8 cellular contexts compared by ENCODE assay signal in genomic region chr14:34546275-34547135, GRCh38. TPM values are rescaled to one million over a fixed set of nuclear protein-coding genes. Genes with fewer than 3 reads are reported as not detected.
DNase-seq lines count a peak whose midpoint lies in the region; ATAC-seq, FAIRE-seq and TF ChIP-seq lines count a peak whose summit lies in the region.
"Not testable (repeated sequence)": the region's sequence is repeated elsewhere in the genome, so short reads cannot be mapped to it uniquely, and the experiment has no call there.

No MANE protein-coding gene starts in this region.

- H3K4me3 ChIP-seq in GM23338; keratinocyte (ENCODE audit: control insufficient read depth in 2 of 3, extremely low read depth in 1 of 3, insufficient read depth in 2 of 3, low read depth in 1 of 3, low read length in 3 of 3); thoracic aorta: not testable (repeated sequence)

- DNase-seq in GM23338 (ENCODE audit: low spot score); activated naive CD4-positive, alpha-beta T cell treated with anti-CD3 and anti-CD28 coated beads, Interleukin-2, amount 50 U/mL, for 72 hours (ENCODE audit: low spot score in 2 of 2); keratinocyte (ENCODE audit: low read depth, low spot score); thoracic aorta (ENCODE audit: low spot score): not testable (repeated sequence)

- not testable (repeated sequence) for H3K27me3 Mint-ChIP-seq in GM23338 (ENCODE audit: insufficient read depth, low read depth, poor library complexity)

- not testable (repeated sequence) for H3K4me1 ChIP-seq in GM23338 (ENCODE audit: insufficient read depth); keratinocyte (ENCODE audit: control insufficient read depth, extremely low read depth, insufficient read depth, low read length); thoracic aorta (ENCODE audit: control insufficient read depth in 1 of 2, low read depth in 2 of 2)

- dilution Hi-C loops in keratinocyte (cut with MboI; ENCODE audit: extremely low pct_ligation_motif_present, low sequenced_read_pairs): not testable (repeated sequence)

- not testable (repeated sequence) for H3K27ac Mint-ChIP-seq in GM23338; activated naive CD4-positive, alpha-beta T cell treated with anti-CD3 and anti-CD28 coated beads, Interleukin-2, amount 50 U/mL, for 72 hours

- H3K27ac ChIP-seq in GM23338 (ENCODE audit: low read depth); keratinocyte (ENCODE audit: control insufficient read depth, insufficient read depth, low read length); thoracic aorta: not testable (repeated sequence)

- H3K4me1 Mint-ChIP-seq in GM23338: not testable (repeated sequence)

- H3K79me2 ChIP-seq in GM23338 (replicated peaks; ENCODE audit: insufficient read depth); keratinocyte (ENCODE audit: control insufficient read depth, insufficient read depth, low read length): not testable (repeated sequence)

- TF ChIP-seq CTCF in GM23338 (conservative IDR thresholded peaks at IDR 0.05; ENCODE audit: low read depth in 2 of 2); keratinocyte (optimal IDR thresholded peaks at IDR 0.05 in 1 of 3, IDR thresholded peaks at IDR 0.05 in 1 of 3, conservative IDR thresholded peaks at IDR 0.05 in 1 of 3; ENCODE audit: extremely low read depth in 1 of 3, insufficient read depth in 2 of 3, low read length in 3 of 3); thoracic aorta (IDR thresholded peaks at IDR 0.05): not testable (repeated sequence)

- not testable (repeated sequence) for H3K9me3 Mint-ChIP-seq in GM23338; activated naive CD4-positive, alpha-beta T cell treated with anti-CD3 and anti-CD28 coated beads, Interleukin-2, amount 50 U/mL, for 72 hours

- H3K9ac ChIP-seq in keratinocyte (ENCODE audit: control insufficient read depth, extremely low read depth, insufficient read depth, low read length): not testable (repeated sequence)

- H3K36me3 Mint-ChIP-seq in GM23338 (ENCODE audit: low read depth); activated naive CD4-positive, alpha-beta T cell treated with anti-CD3 and anti-CD28 coated beads, Interleukin-2, amount 50 U/mL, for 72 hours: not testable (repeated sequence)

- H3F3A ChIP-seq in GM23338 (replicated peaks; ENCODE audit: low read depth): not testable (repeated sequence)

- H3K4me2 ChIP-seq in GM23338; keratinocyte (ENCODE audit: control insufficient read depth, extremely low read depth, insufficient read depth, low read depth, low read length): not testable (repeated sequence)

- H3K9me1 ChIP-seq in keratinocyte (ENCODE audit: control insufficient read depth, extremely low read depth, insufficient read depth, low read length): not testable (repeated sequence)

- not testable (repeated sequence) for H4K20me1 ChIP-seq in GM23338 (replicated peaks; ENCODE audit: insufficient read depth); keratinocyte (ENCODE audit: control insufficient read depth, extremely low read depth, insufficient read depth, low read length)

- H3K4me3 Mint-ChIP-seq in GM23338: not testable (repeated sequence)

- not testable (repeated sequence) for H2AFZ ChIP-seq in GM23338; keratinocyte (ENCODE audit: control insufficient read depth, low read length)

- not testable (repeated sequence) for H3K9me2 ChIP-seq in GM23338 (ENCODE audit: insufficient read depth)

- ATAC-seq in GM18502 (IDR thresholded peaks at IDR 0.05; ENCODE audit: poor library complexity, unreplicated experiment) (peak; percentile 78), GM19395 (IDR thresholded peaks at IDR 0.05; ENCODE audit: unreplicated experiment) (peak; percentile 82), GM23338 (peak; percentile 80), HG03060 (IDR thresholded peaks at IDR 0.05; ENCODE audit: low read depth, unreplicated experiment) (peak; percentile 76), HG03565 (IDR thresholded peaks at IDR 0.05; ENCODE audit: unreplicated experiment) (peak; percentile 75), thoracic aorta (ENCODE audit: insufficient number of reproducible peaks, low FRiP score, low read depth) (peak; percentile 86)
- ATAC-seq in activated naive CD4-positive, alpha-beta T cell treated with anti-CD3 and anti-CD28 coated beads, Interleukin-2, amount 50 U/mL, for 72 hours: peak; percentile 76 to 79

- not testable (repeated sequence) for H3K36me3 ChIP-seq in GM23338 (ENCODE audit: insufficient read depth); keratinocyte (ENCODE audit: control insufficient read depth in 2 of 2, extremely low read depth in 1 of 2, insufficient read depth in 2 of 2, low read length in 2 of 2); thoracic aorta

- H3K27me3 ChIP-seq in GM23338 (ENCODE audit: insufficient read depth); keratinocyte (ENCODE audit: control insufficient read depth, extremely low read depth, insufficient read depth, low read length); thoracic aorta (replicated peaks; ENCODE audit: insufficient read depth): not testable (repeated sequence)

- H3K9me3 ChIP-seq in keratinocyte (ENCODE audit: control insufficient read depth, low read depth, low read length); thoracic aorta: not testable (repeated sequence)

- peak; percentile 83 for FAIRE-seq in keratinocyte (lab: Jason Lieb, UNC)

RNA-seq across cellular contexts. Expression of gene EAPP, which starts 7.0 kb away (rescaled TPM):
- 25.0 and 31.6 TPM in 2 replicates for total RNA-seq in GM23338 (2014; rRNA removed; shearing (Covaris generic))
- 53.6 and 64.0 TPM in 2 replicates for polyA plus RNA-seq in GM23338 (2016; fragmentation: Nextera tagmentation; extraction: Ambion mirVana)
- 10 to 100 TPM; 37.5 to 37.7 TPM for total RNA-seq in activated naive CD4-positive, alpha-beta T cell treated with anti-CD3 and anti-CD28 coated beads, Interleukin-2, amount 50 U/mL, for 72 hours
- 23.0 to 45.3 TPM (median 26.7 TPM) in 3 replicates for polyA plus RNA-seq in keratinocyte
- 36.8 TPM for polyA plus RNA-seq in keratinocyte (2011; ENCODE audit: low read depth)
- 27.7 and 53.9 TPM in 2 replicates for polyA plus RNA-seq in keratinocyte (2011; cell fraction: cytosol; rRNA removed)
- polyA plus RNA-seq in keratinocyte (2011; cell fraction: nucleus; rRNA removed): 19.9 and 29.8 TPM in 2 replicates
- 26.9 and 32.8 TPM in 2 replicates for polyA plus RNA-seq in keratinocyte (2012; ENCODE audit: low replicate concordance)
- 5.0 to 21.2 TPM (median 9.2 TPM) in 3 replicates for polyA minus RNA-seq in keratinocyte
- 16.7 TPM for polyA minus RNA-seq in keratinocyte (2011; cell fraction: cytosol; rRNA and poly(A)+ RNA removed)
- polyA minus RNA-seq in keratinocyte (2011; cell fraction: nucleus; rRNA and poly(A)+ RNA removed): 5.8 and 11.2 TPM in 2 replicates
- total RNA-seq in thoracic aorta: 10 to 100 TPM; 24.9 to 32.8 TPM
